Comparison of ENCODE assay signal across 16 cellular contexts in the genomic region with DNA sequence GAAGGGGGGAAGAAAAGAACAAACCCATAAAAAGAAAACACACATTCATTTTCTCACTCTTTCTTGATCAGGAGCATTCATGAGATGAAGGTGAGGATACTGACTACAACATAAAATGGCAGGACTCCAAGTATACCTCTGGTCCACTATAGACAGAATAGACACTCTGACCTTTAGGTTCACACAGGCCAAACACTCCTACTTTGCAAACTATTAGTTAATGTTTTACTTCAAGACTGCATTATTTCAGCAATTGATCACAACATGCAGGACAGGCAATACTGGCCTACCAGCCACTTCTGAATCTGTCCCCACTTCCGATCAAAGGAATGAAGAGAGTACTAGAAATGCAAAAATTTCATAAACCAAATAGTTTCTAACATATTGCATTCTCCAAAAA. TPM values are rescaled to one million over a fixed set of nuclear protein-coding genes. Genes with fewer than 3 reads are reported as not detected.
DNase-seq lines count a peak whose midpoint lies in the region; ATAC-seq and TF ChIP-seq lines count a peak whose summit lies in the region.
"Had no signal": no experiment of that assay in that cellular context is flagged by ENCODE, and none has a peak within 500 bp of the region (broad histone marks: within the 10 kb centered on the region; RNA-seq: fewer than 3 reads in every experiment).

No MANE protein-coding gene starts in this region.

- ATAC-seq in left lobe of liver (peak; percentile 89), omental fat pad (ENCODE audit: low FRiP score) (no peak), esophagus mucosa (no peak)
- ATAC-seq in effector memory CD8-positive, alpha-beta T cell (replicated peaks) = no peak
- ATAC-seq: GM12878, HCT116, K562 had no signal

- H3K4me3 ChIP-seq in breast epithelium = no peak overlapping the region
- H3K4me3 ChIP-seq: BLaER1 treated with 17β-estradiol and CSF1 and Interleukin-3, amounts not matched to agents 10 nM and 100 nM; GM12878; K562 had no signal

- TSS peak; percentile 19 for BruUV-seq in MCF 10A (replicated peaks; lab: Mats Ljungman, UMichigan)

- POLR2A ChIA-PET in MCF 10A (lab: Yijun Ruan, JAX) = no interaction called here

- H3K36me3 Mint-ChIP-seq in MCF 10A (ENCODE audit: insufficient read depth, unreplicated experiment) (no peaks in the 10 kb centered on the region), glutamatergic neuron (ENCODE audit: unreplicated experiment) (no peaks in the 10 kb centered on the region)
- H3K36me3 Mint-ChIP-seq in effector memory CD8-positive, alpha-beta T cell (ENCODE audit: insufficient read depth) = peaks cover 3% of the 10 kb centered on the region

- H3K27ac Mint-ChIP-seq in MCF 10A (ENCODE audit: low read depth, unreplicated experiment) (no peak overlapping the region), glutamatergic neuron (ENCODE audit: unreplicated experiment) (no peak overlapping the region)
- H3K27ac Mint-ChIP-seq in effector memory CD8-positive, alpha-beta T cell = no peak overlapping the region
- H3K27ac Mint-ChIP-seq: CD4-positive, CD25-positive, alpha-beta regulatory T cell had no signal

- H3K9me3 Mint-ChIP-seq in MCF 10A (ENCODE audit: unreplicated experiment) = no peaks in the 10 kb centered on the region
- no peaks in the 10 kb centered on the region for H3K9me3 Mint-ChIP-seq in effector memory CD8-positive, alpha-beta T cell
- peaks cover 2% of the 10 kb centered on the region for H3K9me3 Mint-ChIP-seq in glutamatergic neuron (ENCODE audit: unreplicated experiment)
- H3K9me3 Mint-ChIP-seq: CD4-positive, CD25-positive, alpha-beta regulatory T cell had no signal

- no peaks in the 10 kb centered on the region for H3K27me3 ChIP-seq in breast epithelium
- H3K27me3 ChIP-seq: BLaER1 treated with 17β-estradiol and CSF1 and Interleukin-3, amounts not matched to agents 10 nM and 100 nM had no signal

- no peak overlapping the region for H3K27ac ChIP-seq in breast epithelium
- H3K27ac ChIP-seq: BLaER1 treated with 17β-estradiol and CSF1 and Interleukin-3, amounts not matched to agents 10 nM and 100 nM had no signal

- no peaks in the 10 kb centered on the region for H3K4me1 ChIP-seq in breast epithelium

- no peaks in the 10 kb centered on the region for H3K36me3 ChIP-seq in breast epithelium

- no peak for TF ChIP-seq POLR2A in breast epithelium (IDR thresholded peaks at IDR 0.05)

- H3K4me1 Mint-ChIP-seq in MCF 10A (ENCODE audit: insufficient read depth, unreplicated experiment) = peaks cover 13% of the 10 kb centered on the region
- peaks cover 12 to 17% of the 10 kb centered on the region in 2 donors for H3K4me1 Mint-ChIP-seq in effector memory CD8-positive, alpha-beta T cell (ENCODE audit: low read depth in 2 of 2)
- no peaks in the 10 kb centered on the region for H3K4me1 Mint-ChIP-seq in glutamatergic neuron (ENCODE audit: low read depth, unreplicated experiment)

- DNase-seq in MCF 10A (ENCODE audit: unreplicated experiment) (no peak), breast epithelium (ENCODE audit: low spot score in 2 of 2) (no peak), left lobe of liver (ENCODE audit: low spot score) (no peak), mucosa of gallbladder (ENCODE audit: low spot score) (peak; percentile 20), omental fat pad (ENCODE audit: low spot score) (no peak), glutamatergic neuron (no peak)
- no peak for DNase-seq in effector memory CD8-positive, alpha-beta T cell
- DNase-seq: 8988T; ACHN; CD4-positive, CD25-positive, alpha-beta regulatory T cell; DMS79 had no signal

- CTCF ChIA-PET in MCF 10A (lab: Yijun Ruan, JAX) = interaction anchor here (0.6 to 1.3 kb wide), 3 partner anchors 13 to 143 kb away, joined by 3 to 7 read pairs (median 6); no protein-coding TSS in a partner anchor

- H3K4me3 Mint-ChIP-seq in MCF 10A (ENCODE audit: unreplicated experiment) = no peak overlapping the region
- H3K4me3 Mint-ChIP-seq in effector memory CD8-positive, alpha-beta T cell = no peak overlapping the region
- H3K4me3 Mint-ChIP-seq in glutamatergic neuron (ENCODE audit: unreplicated experiment) = no peak overlapping the region
- H3K4me3 Mint-ChIP-seq: CD4-positive, CD25-positive, alpha-beta regulatory T cell had no signal

- no peaks in the 10 kb centered on the region for H3K9me3 ChIP-seq in breast epithelium

- TF ChIP-seq CTCF in MCF 10A (IDR thresholded peaks at IDR 0.05; ENCODE audit: unreplicated experiment) (no peak), breast epithelium (IDR thresholded peaks at IDR 0.05) (no peak), omental fat pad (IDR thresholded peaks at IDR 0.05) (no peak), glutamatergic neuron (IDR thresholded peaks at IDR 0.05; ENCODE audit: partially characterized antibody, unreplicated experiment) (no peak)

- intact Hi-C loops in MCF 10A (cut with micrococcal nuclease) = no loop called here
- intact Hi-C loops in breast epithelium (cut with DNase I; ENCODE audit: low total_unique reads) = no loop called here

- H3K27me3 Mint-ChIP-seq in MCF 10A (ENCODE audit: insufficient read depth, unreplicated experiment) = no peaks in the 10 kb centered on the region
- no peaks in the 10 kb centered on the region for H3K27me3 Mint-ChIP-seq in effector memory CD8-positive, alpha-beta T cell
- no peaks in the 10 kb centered on the region for H3K27me3 Mint-ChIP-seq in glutamatergic neuron (ENCODE audit: unreplicated experiment)
- H3K27me3 Mint-ChIP-seq: CD4-positive, CD25-positive, alpha-beta regulatory T cell had no signal

RNA-seq across cellular contexts. Expression of gene LRRFIP2, which starts 47.0 kb away (rescaled TPM):
- 76.6 and 92.2 TPM in 2 replicates for total RNA-seq in MCF 10A (2022)
- 10 to 100 TPM; 50.2 to 65.9 (median 65.9) TPM for total RNA-seq in breast epithelium
- 34.7 TPM for total RNA-seq in left lobe of liver
- 54.0 TPM for total RNA-seq in mucosa of gallbladder
- total RNA-seq in omental fat pad = 10 to 100 TPM; 41.8 to 78.8 (median 55.0) TPM
- 67.3 TPM for total RNA-seq in esophagus mucosa
- 45.3 TPM for total RNA-seq in glutamatergic neuron (ENCODE audit: unreplicated experiment)
